9 cellular contexts compared by ENCODE assay signal in genomic region chr14:100384819-100385813, GRCh38. TPM values are rescaled to one million over a fixed set of nuclear protein-coding genes. Genes with fewer than 3 reads are reported as not detected.
DNase-seq lines count a peak whose midpoint lies in the region; ATAC-seq and TF ChIP-seq lines count a peak whose summit lies in the region.
"Had no signal": no experiment of that assay in that cellular context is flagged by ENCODE, and none has a peak within 500 bp of the region (broad histone marks: within the 10 kb centered on the region; RNA-seq: fewer than 3 reads in every experiment).

No MANE protein-coding gene starts in this region.

- H3K4me1 Mint-ChIP-seq in Calu3 (ENCODE audit: low read depth, unreplicated experiment): peaks cover 12% of the 10 kb centered on the region
- H3K4me1 Mint-ChIP-seq in CD4-positive, alpha-beta T cell (ENCODE audit: low read depth): peaks cover 20% of the 10 kb centered on the region

- ATAC-seq in stimulated activated naive CD8-positive, alpha-beta T cell treated with anti-CD3 and anti-CD28 coated beads, Interleukin-15, Interleukin-2, amounts not matched to agents 100 U/mL and 50 U/mL, for 24 hours: no peak
- ATAC-seq in HG02870 (IDR thresholded peaks at IDR 0.05; ENCODE audit: unreplicated experiment): no peak
- no peak for ATAC-seq in CD4-positive, alpha-beta T cell (ENCODE audit: poor library complexity)

- H3K27ac Mint-ChIP-seq in Calu3 (ENCODE audit: unreplicated experiment): no peak overlapping the region
- no peak overlapping the region for H3K27ac Mint-ChIP-seq in CD4-positive, alpha-beta T cell

- no peak overlapping the region for H3K4me3 ChIP-seq in LNCaP clone FGC (ENCODE audit: low read depth, low read length)
- no peak overlapping the region for H3K4me3 ChIP-seq in ascending aorta

- H3K4me1 ChIP-seq in ascending aorta: no peaks in the 10 kb centered on the region

- peaks cover 0 to 9% of the 10 kb centered on the region in 2 donors for H3K36me3 ChIP-seq in ascending aorta

- TF ChIP-seq CTCF in Calu3 (IDR thresholded peaks at IDR 0.05; ENCODE audit: unreplicated experiment) (peak; percentile 47), LNCaP clone FGC (IDR thresholded peaks at IDR 0.05; ENCODE audit: control insufficient read depth, extremely low read depth, insufficient read depth) (peak; percentile 59), ascending aorta (IDR thresholded peaks at IDR 0.05) (peak in 2 of 3 experiments; percentile 9 to 42)
- no peak for TF ChIP-seq CTCF in CD4-positive, alpha-beta T cell (IDR thresholded peaks at IDR 0.05)

- H3K9me3 ChIP-seq in ascending aorta: no peaks in the 10 kb centered on the region
- no peaks in the 10 kb centered on the region for H3K9me3 ChIP-seq in CD4-positive, alpha-beta T cell (ENCODE audit: control insufficient read depth, low read length)

- DNase-seq in Calu3 (no peak), LNCaP clone FGC (ENCODE audit: low read depth) (no peak), ascending aorta (ENCODE audit: low spot score in 2 of 2) (no peak), kidney tubule cell (ENCODE audit: low spot score) (peak; percentile 64), epidermal melanocyte (ENCODE audit: insufficient read length, low spot score) (no peak)
- no peak for DNase-seq in stimulated activated naive CD8-positive, alpha-beta T cell treated with anti-CD3 and anti-CD28 coated beads, Interleukin-15, Interleukin-2, amounts not matched to agents 100 U/mL and 50 U/mL, for 24 hours
- DNase-seq in CD4-positive, alpha-beta T cell: no peak

- CTCF ChIA-PET in Calu3 (lab: Charles Lee): interaction anchor here (1.2 to 3.3 kb wide), 6 partner anchors 33 to 1279 kb away, joined by 3 to 32 read pairs (median 6); no protein-coding TSS in a partner anchor
- CTCF ChIA-PET in CD4-positive, alpha-beta T cell (lab: Charles Lee): interaction anchor here (0.5 to 4.4 kb wide), 3 partner anchors 30 to 268 kb away, joined by 3 to 37 read pairs (median 16); no protein-coding TSS in a partner anchor

- H3K9me3 Mint-ChIP-seq in Calu3 (ENCODE audit: low read depth, unreplicated experiment): no peaks in the 10 kb centered on the region
- no peaks in the 10 kb centered on the region for H3K9me3 Mint-ChIP-seq in CD4-positive, alpha-beta T cell

- intact Hi-C loops in Calu3 (cut with micrococcal nuclease; ENCODE audit: unreplicated experiment): loop anchor here (2.0 kb wide), 1 partner anchor 262 kb away; no protein-coding TSS in a partner anchor
- intact Hi-C loops in ascending aorta (cut with DNase I): loop anchor here (5.0 kb wide), 2 partner anchors 267 to 1242 kb away; no protein-coding TSS in a partner anchor
- intact Hi-C loops in CD4-positive, alpha-beta T cell (cut with DNase I, micrococcal nuclease): loop anchor here in 1 of 2 experiments (5.0 kb wide), 1 partner anchor 1242 kb away; no protein-coding TSS in a partner anchor

- H3K4me3 Mint-ChIP-seq in Calu3 (ENCODE audit: low read depth, unreplicated experiment): no peak overlapping the region
- no peak overlapping the region for H3K4me3 Mint-ChIP-seq in CD4-positive, alpha-beta T cell

- POLR2A ChIA-PET in CD4-positive, alpha-beta T cell (lab: Charles Lee): interaction anchor here (2.4 kb wide), 1 partner anchor 260 kb away, joined by 10 read pairs; no protein-coding TSS in a partner anchor

- H3K27me3 Mint-ChIP-seq in Calu3 (ENCODE audit: unreplicated experiment): no peaks in the 10 kb centered on the region
- no peaks in the 10 kb centered on the region for H3K27me3 Mint-ChIP-seq in CD4-positive, alpha-beta T cell

- H3K36me3 Mint-ChIP-seq in Calu3 (ENCODE audit: insufficient read depth, unreplicated experiment): peaks cover 5% of the 10 kb centered on the region
- H3K36me3 Mint-ChIP-seq in CD4-positive, alpha-beta T cell (ENCODE audit: low read depth): peaks cover 4% of the 10 kb centered on the region

- H3K27me3 ChIP-seq in ascending aorta: no peaks in the 10 kb centered on the region
- H3K27me3 ChIP-seq in CD4-positive, alpha-beta T cell (ENCODE audit: control insufficient read depth, insufficient read depth, low read length): no peaks in the 10 kb centered on the region

- no TSS peak for BruUV-seq in Calu3 (replicated peaks; lab: Mats Ljungman, UMichigan)

- H3K27ac ChIP-seq in ascending aorta: no peak overlapping the region
- H3K27ac ChIP-seq in CD4-positive, alpha-beta T cell (ENCODE audit: low read depth, low read length): no peak overlapping the region
- H3K27ac ChIP-seq: HL-60 had no signal

RNA-seq across cellular contexts. Expression of gene WDR25, which starts 8.8 kb away (rescaled TPM):
- total RNA-seq in Calu3 (2022) (12.5 and 16.4 TPM in 2 replicates), ascending aorta (21.0 TPM)
- 1 to 10 TPM; 2.0 to 2.4 TPM for total RNA-seq in CD4-positive, alpha-beta T cell
